ENCODE assay signal across 9 cellular contexts in the genomic region with DNA sequence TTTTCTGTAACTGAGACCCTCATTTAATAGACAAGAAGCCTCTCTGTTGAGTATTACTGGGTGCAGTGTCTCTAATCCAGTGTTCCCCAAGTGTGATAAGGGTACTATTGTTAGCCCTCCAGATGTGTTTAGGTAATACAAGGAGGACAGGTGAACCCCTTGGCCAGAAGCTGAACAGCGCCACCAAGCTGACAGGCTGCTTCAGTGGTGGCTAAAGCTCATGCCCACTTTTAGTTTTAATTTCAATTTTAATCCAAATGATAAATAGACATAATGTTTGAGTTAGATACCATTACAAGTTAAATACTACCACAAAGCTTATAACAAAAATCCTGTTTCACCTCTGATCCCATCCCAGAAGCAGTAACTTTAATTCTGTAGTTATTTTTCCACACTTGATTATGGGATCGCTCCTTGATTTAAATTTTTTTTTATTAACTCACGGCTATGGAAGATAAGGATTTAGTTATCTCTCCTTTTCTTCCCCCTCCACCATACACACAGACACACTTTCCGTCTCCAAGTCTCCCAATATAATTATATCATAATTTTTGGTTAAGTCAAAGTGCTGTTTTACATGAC. TPM values are rescaled to one million over a fixed set of nuclear protein-coding genes. Genes with fewer than 3 reads are reported as not detected.
DNase-seq lines count a peak whose midpoint lies in the region; ATAC-seq and TF ChIP-seq lines count a peak whose summit lies in the region.
"Had no signal": no experiment of that assay in that cellular context is flagged by ENCODE, and none has a peak within 500 bp of the region (broad histone marks: within the 10 kb centered on the region; RNA-seq: fewer than 3 reads in every experiment).

No MANE protein-coding gene starts in this region.

- H3K4me1 ChIP-seq in aorta (ENCODE audit: control insufficient read depth in 1 of 2, insufficient read depth in 2 of 2, low read length in 2 of 2) (no peaks in the 10 kb centered on the region), upper lobe of left lung (peaks cover 0 to 6% (median 0%) of the 10 kb centered on the region in 4 donors)

- in situ Hi-C loops in G401 (cut with HindIII; ENCODE audit: low sequenced_read_pairs) = no loop called here

- ATAC-seq in left lobe of liver (peak; percentile 70), aorta (ENCODE audit: low FRiP score) (no peak), GM19455 (IDR thresholded peaks at IDR 0.05; ENCODE audit: unreplicated experiment) (no peak), upper lobe of left lung (ENCODE audit: low FRiP score in 2 of 2) (no peak)

- DNase-seq in COR-L47 (lab: John Stamatoyannopoulos, UW) (peak; percentile 34), HEK293T (ENCODE audit: extremely low spot score) (peak; percentile 42), left lobe of liver (ENCODE audit: low spot score) (no peak), G401 (ENCODE audit: low spot score) (no peak), aorta (no peak), upper lobe of left lung (no peak)
- peak; percentile 30 to 34 for DNase-seq in activated CD4-positive, alpha-beta T cell treated with anti-CD3 and anti-CD28 coated beads, Interleukin-2, amount 50 U/mL, for 48 hours

- H3K27me3 ChIP-seq in aorta (ENCODE audit: control insufficient read depth in 1 of 2, insufficient read depth in 2 of 2, low read length in 1 of 2) = no peaks in the 10 kb centered on the region
- peaks cover 0 to 6% (median 2%) of the 10 kb centered on the region in 4 donors for H3K27me3 ChIP-seq in upper lobe of left lung

- TF ChIP-seq POLR2A in upper lobe of left lung (IDR thresholded peaks at IDR 0.05) = no peak

- POLR2A ChIA-PET in HEK293T (lab: Yijun Ruan, JAX) = no interaction called here

- H3K36me3 ChIP-seq in aorta (ENCODE audit: control insufficient read depth in 1 of 2, insufficient read depth in 2 of 2, low read length in 1 of 2) = no peaks in the 10 kb centered on the region
- H3K36me3 ChIP-seq in upper lobe of left lung = no peaks in the 10 kb centered on the region

- H3K4me3 ChIP-seq in aorta (ENCODE audit: low read length in 2 of 2) = no peak overlapping the region
- H3K4me3 ChIP-seq in upper lobe of left lung = no peak overlapping the region
- H3K4me3 ChIP-seq: skin epidermis had no signal

- 45 to 47% methylated on average over 4 of the region's 4 CpGs for WGBS in aorta, 2 donors
- 51 to 57% methylated on average over 4 of the region's 4 CpGs for WGBS in upper lobe of left lung, 2 donors

- intact Hi-C loops in aorta (cut with DNase I) = no loop called here

- CTCF ChIA-PET in HEK293T (lab: Yijun Ruan, JAX) = interaction anchor here (0.6 to 1.1 kb wide), 8 partner anchors 17 to 316 kb away, joined by 3 to 4 read pairs (median 3); no protein-coding TSS in a partner anchor

- H3K9me3 ChIP-seq in aorta (ENCODE audit: control insufficient read depth, low read length) (no peaks in the 10 kb centered on the region), upper lobe of left lung (no peaks in the 10 kb centered on the region)

- H3K27ac ChIP-seq in aorta (ENCODE audit: low read depth in 1 of 2, low read length in 2 of 2) = no peak overlapping the region
- no peak overlapping the region for H3K27ac ChIP-seq in upper lobe of left lung
- H3K27ac ChIP-seq: skin epidermis had no signal

- TF ChIP-seq EP300 in upper lobe of left lung (IDR thresholded peaks at IDR 0.05) = no peak

- TF ChIP-seq CTCF in upper lobe of left lung (IDR thresholded peaks at IDR 0.05) = peak in 3 of 6 experiments; percentile 15 to 27 (median 24)

TF ChIP-seq in HEK293T, 16 proteins besides CTCF, POLR2A, EP300 and RAD21:
- TF ChIP-seq L3MBTL2 (conservative IDR thresholded peaks at IDR 0.05) = no peak
- no peak for TF ChIP-seq LEF1 (IDR thresholded peaks at IDR 0.05; ENCODE audit: borderline replicate concordance)
- TF ChIP-seq SUZ12 (IDR thresholded peaks at IDR 0.05) = no peak
- TF ChIP-seq NFRKB (IDR thresholded peaks at IDR 0.05) = no peak
- TF ChIP-seq ZNF384 (IDR thresholded peaks at IDR 0.05) = no peak
- TF ChIP-seq FOXK2 (IDR thresholded peaks at IDR 0.05) = no peak
- TF ChIP-seq BHLHE40 (IDR thresholded peaks at IDR 0.05; ENCODE audit: borderline replicate concordance) = no peak
- no peak for TF ChIP-seq HDGF (IDR thresholded peaks at IDR 0.05; ENCODE audit: borderline replicate concordance)
- no peak for TF ChIP-seq TARDBP (IDR thresholded peaks at IDR 0.05)
- no peak for TF ChIP-seq SP1 (IDR thresholded peaks at IDR 0.05)
- no peak for TF ChIP-seq FOXA1 (IDR thresholded peaks at IDR 0.05)
- no peak for TF ChIP-seq CTBP1 (IDR thresholded peaks at IDR 0.05; ENCODE audit: borderline replicate concordance)
- no peak for TF ChIP-seq PKNOX1 (IDR thresholded peaks at IDR 0.05)
- no peak for TF ChIP-seq ARNT (IDR thresholded peaks at IDR 0.05)
- TF ChIP-seq ELF4 (IDR thresholded peaks at IDR 0.05) = no peak
- no peak for TF ChIP-seq FOXM1 (IDR thresholded peaks at IDR 0.05; ENCODE audit: borderline replicate concordance)

RNA-seq across cellular contexts. Expression of gene STK35, which starts 8.3 kb away (rescaled TPM):
- total RNA-seq in left lobe of liver = 10.1 TPM
- 12.9 and 17.2 TPM in 2 replicates for total RNA-seq in G401 (2014; rRNA removed; shearing (Covaris generic))
- 10 to 100 TPM; 10.5 to 13.8 TPM for total RNA-seq in aorta
- 1 to 10 TPM; 1.6 to 5.1 TPM for polyA plus RNA-seq in aorta
- 10 to 100 TPM; 14.4 to 36.0 (median 22.5) TPM for total RNA-seq in upper lobe of left lung

Comparison
In these comparisons a context has a peak if more than half of its experiments do, and no peak if none do; other contexts are left out.
1. DNase-seq: peak in COR-L47 (single experiment), HEK293T (single experiment) and activated CD4-positive, alpha-beta T cell treated with anti-CD3 and anti-CD28 coated beads, Interleukin-2, amount 50 U/mL, for 48 hours (2 of 2); none in left lobe of liver (single experiment), G401 (single experiment), aorta (0 of 2) and upper lobe of left lung (0 of 2).